In the genomic region with DNA sequence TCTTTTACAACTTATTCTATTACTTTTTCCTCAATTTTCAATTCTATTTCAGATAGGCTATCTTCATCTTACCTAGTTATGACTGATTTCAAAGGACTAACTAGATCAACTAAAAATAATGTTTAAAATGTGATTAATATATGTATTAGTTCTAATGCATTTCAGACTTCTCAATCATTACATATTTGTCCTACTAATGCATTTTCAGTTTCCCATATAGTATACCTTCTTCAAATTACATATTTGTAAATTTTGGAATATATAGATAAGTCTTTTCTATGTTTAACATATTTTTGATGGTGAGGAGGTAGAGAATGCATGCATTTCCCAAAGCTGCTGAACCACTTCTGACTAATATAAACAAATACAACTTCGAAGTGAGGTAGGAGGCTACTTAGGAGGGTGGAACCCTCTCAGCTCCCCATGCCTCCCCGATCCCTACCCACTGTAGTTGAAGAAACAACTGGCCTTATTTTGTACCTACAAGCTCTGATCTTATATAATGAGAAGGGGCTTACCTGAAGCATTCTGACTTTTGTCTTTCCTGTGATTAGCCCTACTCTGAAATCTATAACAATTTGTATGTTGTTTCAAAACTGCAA, we compare ENCODE assay signal across 8 cellular contexts. TPM values are rescaled to one million over a fixed set of nuclear protein-coding genes. Genes with fewer than 3 reads are reported as not detected.
DNase-seq lines count a peak whose midpoint lies in the region; ATAC-seq and TF ChIP-seq lines count a peak whose summit lies in the region.

No MANE protein-coding gene starts in this region.

- H3K36me3 ChIP-seq in heart left ventricle (peaks cover 0 to 19% (median 9%) of the 10 kb centered on the region in 9 donors), right atrium auricular region (peaks cover 10% of the 10 kb centered on the region), uterus (no peaks in the 10 kb centered on the region)

- WGBS in heart left ventricle, 4 donors, result 53 to 66% (median 56%) methylated on average over 2 of the region's 2 CpGs

- TF ChIP-seq POLR2A in heart left ventricle (IDR thresholded peaks at IDR 0.05) (no peak), uterus (IDR thresholded peaks at IDR 0.05) (no peak)

- no peak for TF ChIP-seq CTCF in heart left ventricle (IDR thresholded peaks at IDR 0.05)
- no peak for TF ChIP-seq CTCF in right atrium auricular region (IDR thresholded peaks at IDR 0.05)
- no peak for TF ChIP-seq CTCF in uterus (IDR thresholded peaks at IDR 0.05)

- H3K4me1 ChIP-seq in heart left ventricle (peaks cover 0 to 54% (median 34%) of the 10 kb centered on the region in 12 donors), right atrium auricular region (peaks cover 0 to 31% of the 10 kb centered on the region in 2 donors), uterus (peaks cover 0 to 7% of the 10 kb centered on the region in 2 donors)

- H3K27ac Mint-ChIP-seq in activated naive CD4-positive, alpha-beta T cell treated with anti-CD3 and anti-CD28 coated beads, Interleukin-2, amount 50 U/mL, for 72 hours, result peak overlapping the region; percentile 94 to 97

- H3K36me3 Mint-ChIP-seq in activated naive CD4-positive, alpha-beta T cell treated with anti-CD3 and anti-CD28 coated beads, Interleukin-2, amount 50 U/mL, for 72 hours, result peaks cover 0 to 20% of the 10 kb centered on the region in 2 donors

- no peaks in the 10 kb centered on the region for H3K9me3 Mint-ChIP-seq in activated naive CD4-positive, alpha-beta T cell treated with anti-CD3 and anti-CD28 coated beads, Interleukin-2, amount 50 U/mL, for 72 hours

- no peaks in the 10 kb centered on the region for H3K9me3 ChIP-seq in heart left ventricle
- H3K9me3 ChIP-seq in right atrium auricular region, result no peaks in the 10 kb centered on the region
- no peaks in the 10 kb centered on the region for H3K9me3 ChIP-seq in uterus

- DNase-seq in heart left ventricle (no peak), right atrium auricular region (ENCODE audit: low spot score) (no peak), left kidney (ENCODE audit: low read depth, low spot score) (peak; percentile 13), uterus (no peak), KG1 (lab: John Stamatoyannopoulos, UW) (no peak), NCI-H748 treated with DMSO at 0.1 percent for 48 hours (lab: John Stamatoyannopoulos, UW) (no peak)
- no peak for DNase-seq in activated naive CD4-positive, alpha-beta T cell treated with anti-CD3 and anti-CD28 coated beads, Interleukin-2, amount 50 U/mL, for 72 hours (ENCODE audit: low spot score in 2 of 2)

- intact Hi-C loops in heart left ventricle (cut with DNase I) (loop anchor here in 7 of 10 donors (5.0 to 10.0 kb wide), 6 partner anchors 108 to 1222 kb away; a partner anchor contains a TSS), uterus (cut with DNase I; ENCODE audit: low total_unique reads) (no loop called here)

- H3K27me3 ChIP-seq in heart left ventricle (no peaks in the 10 kb centered on the region), right atrium auricular region (no peaks in the 10 kb centered on the region), uterus (no peaks in the 10 kb centered on the region)

- H3K27ac ChIP-seq in heart left ventricle (peak overlapping the region in 11 of 12 donors; percentile 6 to 99 (median 96)), right atrium auricular region (peak overlapping the region in 1 of 2 donors; percentile 98), uterus (peak overlapping the region; percentile 99)

- H3K4me3 ChIP-seq in heart left ventricle, result peak overlapping the region in 7 of 12 donors; percentile 71 to 88 (median 78)
- no peak overlapping the region for H3K4me3 ChIP-seq in right atrium auricular region
- H3K4me3 ChIP-seq in uterus, result peak overlapping the region; percentile 97 to 99

- no peak for ATAC-seq in heart left ventricle
- no peak for ATAC-seq in activated naive CD4-positive, alpha-beta T cell treated with anti-CD3 and anti-CD28 coated beads, Interleukin-2, amount 50 U/mL, for 72 hours
- ATAC-seq in GM21825 (IDR thresholded peaks at IDR 0.05; ENCODE audit: unreplicated experiment), result no peak

RNA-seq across cellular contexts. Expression of a gene that starts 1.7 kb away (rescaled TPM):
- 10 to 100 TPM; 21.6 to 42.3 (median 30.8) TPM for total RNA-seq in heart left ventricle
- 10 to 100 TPM in 1 of 2 donors, 1 to 10 TPM in 1; 8.4 to 13.8 TPM for polyA plus RNA-seq in heart left ventricle
- total RNA-seq in right atrium auricular region, result 10 to 100 TPM; 15.5 to 24.0 TPM
- 10 to 100 TPM; 24.9 to 31.6 TPM for total RNA-seq in activated naive CD4-positive, alpha-beta T cell treated with anti-CD3 and anti-CD28 coated beads, Interleukin-2, amount 50 U/mL, for 72 hours
- 10 to 100 TPM; 10.2 to 24.1 (median 20.9) TPM for total RNA-seq in uterus

RNA-seq across cellular contexts. Expression of a gene that starts 2.0 kb away (rescaled TPM):
- total RNA-seq in heart left ventricle (1 to 10 TPM; 3.9 to 8.5 (median 5.5) TPM), right atrium auricular region (1 to 10 TPM; 4.9 to 6.2 TPM), uterus (10 to 100 TPM in 3 of 4 donors, 1 to 10 TPM in 1; 9.2 to 29.4 (median 17.5) TPM)
- 1 to 10 TPM; 1.7 to 2.3 TPM for polyA plus RNA-seq in heart left ventricle
- 1 to 10 TPM; 4.1 to 7.1 TPM for total RNA-seq in activated naive CD4-positive, alpha-beta T cell treated with anti-CD3 and anti-CD28 coated beads, Interleukin-2, amount 50 U/mL, for 72 hours

Comparison
In these comparisons a context has a peak if more than half of its experiments do, and no peak if none do; other contexts are left out.
1. H3K4me3 ChIP-seq: peak in heart left ventricle (7 of 12) and uterus (2 of 2); none in right atrium auricular region (0 of 2).